Comparison of ENCODE assay signal across 16 cellular contexts in the genomic region with DNA sequence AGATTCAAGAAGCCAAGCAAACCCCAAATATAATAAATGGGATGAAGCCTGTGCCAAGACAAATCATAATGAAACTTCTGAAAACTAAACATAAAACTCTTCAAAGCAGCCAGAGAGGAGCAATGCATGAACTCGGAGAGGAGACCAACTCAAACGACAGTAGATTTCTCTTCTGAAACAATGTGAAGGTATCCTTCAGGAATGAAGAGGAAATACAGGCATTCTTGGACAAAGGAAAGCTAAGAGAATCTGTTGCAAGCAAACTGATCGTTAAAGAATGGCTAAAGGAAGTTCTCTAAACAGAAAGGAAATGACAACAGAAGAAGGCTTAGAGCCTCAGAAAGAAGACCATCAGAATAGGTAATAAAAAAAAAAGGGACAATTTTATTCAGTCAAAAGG. TPM values are rescaled to one million over a fixed set of nuclear protein-coding genes. Genes with fewer than 3 reads are reported as not detected.
A peak's percentile ranks its signal among the peaks of the same experiment; 100 is the strongest.
DNase-seq lines count a peak whose midpoint lies in the region; ATAC-seq and TF ChIP-seq lines count a peak whose summit lies in the region.
"Had no signal": no experiment of that assay in that cellular context is flagged by ENCODE, and none has a peak within 500 bp of the region (broad histone marks: within the 10 kb centered on the region; RNA-seq: fewer than 3 reads in every experiment).

No MANE protein-coding gene starts in this region.

- H3K27me3 ChIP-seq in SJSA1 (replicated peaks) (no peaks in the 10 kb centered on the region), fibroblast of lung (ENCODE audit: control insufficient read depth, insufficient read depth, low read length) (no peaks in the 10 kb centered on the region), vagina (no peaks in the 10 kb centered on the region)
- H3K27me3 ChIP-seq: right lobe of liver had no signal

- DNase-seq in natural killer cell treated with Interleukin-12 subunit alpha and Interleukin-12 subunit beta and Interleukin-15 and Interleukin-18, amount 100 ng/mL, for 72 hours (ENCODE audit: low spot score), result no peak
- DNase-seq in natural killer cell (no peak), SJSA1 (ENCODE audit: low read depth in 1 of 2, low spot score in 2 of 2) (no peak), fibroblast of lung (ENCODE audit: low read depth in 2 of 2) (peak in 1 of 2 donors; percentile 43), vagina (ENCODE audit: extremely low spot score in 2 of 2) (no peak)
- DNase-seq: activated naive CD4-positive, alpha-beta T cell treated with anti-CD3 and anti-CD28 coated beads for 36 hours; immature natural killer cell; NCI-H1694 treated with DMSO at 0.1 percent for 48 hours; NCI-H526; right lobe of liver; substantia nigra had no signal

- 0 out of 2 replicates have a peak overlapping the region, but pooled peaks have one; percentile 36 for H3K27ac ChIP-seq in SJSA1
- H3K27ac ChIP-seq in fibroblast of lung (ENCODE audit: insufficient read depth, low read length), result peak overlapping the region; percentile 12
- peak overlapping the region; percentile 6 for H3K27ac ChIP-seq in vagina
- H3K27ac ChIP-seq: C4-2B, right lobe of liver had no signal

- peaks cover 20 to 24% of the 10 kb centered on the region in 2 donors for H3K4me1 Mint-ChIP-seq in natural killer cell treated with Interleukin-12 subunit alpha and Interleukin-12 subunit beta and Interleukin-15 and Interleukin-18, amount 100 ng/mL, for 72 hours (ENCODE audit: low read depth in 2 of 2)
- H3K4me1 Mint-ChIP-seq in natural killer cell, result peaks cover 22 to 25% of the 10 kb centered on the region in 2 donors

- H3K36me3 ChIP-seq in SJSA1, result peaks cover 87% of the 10 kb centered on the region
- H3K36me3 ChIP-seq in fibroblast of lung (ENCODE audit: control insufficient read depth, insufficient read depth, low read length), result peaks cover 3% of the 10 kb centered on the region
- H3K36me3 ChIP-seq in vagina, result no peaks in the 10 kb centered on the region
- H3K36me3 ChIP-seq: right lobe of liver had no signal

- H3K36me3 Mint-ChIP-seq in natural killer cell treated with Interleukin-12 subunit alpha and Interleukin-12 subunit beta and Interleukin-15 and Interleukin-18, amount 100 ng/mL, for 72 hours, result peaks cover 10% of the 10 kb centered on the region
- H3K36me3 Mint-ChIP-seq in natural killer cell, result peaks cover 12% of the 10 kb centered on the region

- H3K9ac ChIP-seq in fibroblast of lung (ENCODE audit: insufficient read depth, low read length), result no peak overlapping the region

- TF ChIP-seq POLR2A in vagina (IDR thresholded peaks at IDR 0.05), result no peak

- H3K9me3 Mint-ChIP-seq in natural killer cell treated with Interleukin-12 subunit alpha and Interleukin-12 subunit beta and Interleukin-15 and Interleukin-18, amount 100 ng/mL, for 72 hours, result no peaks in the 10 kb centered on the region
- H3K9me3 Mint-ChIP-seq in natural killer cell, result no peaks in the 10 kb centered on the region
- H3K9me3 Mint-ChIP-seq: activated naive CD4-positive, alpha-beta T cell treated with anti-CD3 and anti-CD28 coated beads for 36 hours; immature natural killer cell had no signal

- peak overlapping the region; percentile 67 for H3K4me2 ChIP-seq in fibroblast of lung (ENCODE audit: extremely low read depth, insufficient read depth, low read length)

- peak overlapping the region; percentile 2 to 31 for H3K27ac Mint-ChIP-seq in natural killer cell treated with Interleukin-12 subunit alpha and Interleukin-12 subunit beta and Interleukin-15 and Interleukin-18, amount 100 ng/mL, for 72 hours
- H3K27ac Mint-ChIP-seq in natural killer cell, result no peak overlapping the region
- H3K27ac Mint-ChIP-seq: activated naive CD4-positive, alpha-beta T cell treated with anti-CD3 and anti-CD28 coated beads for 36 hours; immature natural killer cell had no signal

- H3K9me3 ChIP-seq in SJSA1 (replicated peaks) (no peaks in the 10 kb centered on the region), fibroblast of lung (ENCODE audit: control insufficient read depth, insufficient read depth, low read depth, low read length) (no peaks in the 10 kb centered on the region), vagina (no peaks in the 10 kb centered on the region)
- H3K9me3 ChIP-seq: right lobe of liver had no signal

- intact Hi-C loops in natural killer cell (cut with micrococcal nuclease) (no loop called here), vagina (cut with DNase I) (no loop called here)

- H3K4me1 ChIP-seq in SJSA1 (replicated peaks), result peaks cover 12% of the 10 kb centered on the region
- peaks cover 10% of the 10 kb centered on the region for H3K4me1 ChIP-seq in fibroblast of lung (ENCODE audit: control insufficient read depth, extremely low read depth, insufficient read depth, low read length)
- H3K4me1 ChIP-seq in vagina, result peaks cover 43% of the 10 kb centered on the region

- no peaks in the 10 kb centered on the region for H4K20me1 ChIP-seq in fibroblast of lung (ENCODE audit: control insufficient read depth, extremely low read depth, insufficient read depth, low read length)

- TF ChIP-seq CTCF in natural killer cell (IDR thresholded peaks at IDR 0.05) (no peak), fibroblast of lung (conservative IDR thresholded peaks at IDR 0.05 in 1 of 2, IDR thresholded peaks at IDR 0.05 in 1 of 2; ENCODE audit: low read depth in 1 of 2, low read length in 2 of 2) (no peak), vagina (IDR thresholded peaks at IDR 0.05) (no peak)

- H3K79me2 ChIP-seq in fibroblast of lung (ENCODE audit: control insufficient read depth, insufficient read depth, low read length), result peaks cover 95% of the 10 kb centered on the region

- H3K4me3 Mint-ChIP-seq in natural killer cell treated with Interleukin-12 subunit alpha and Interleukin-12 subunit beta and Interleukin-15 and Interleukin-18, amount 100 ng/mL, for 72 hours, result peak overlapping the region; percentile 66
- no peak overlapping the region for H3K4me3 Mint-ChIP-seq in natural killer cell
- H3K4me3 Mint-ChIP-seq: activated naive CD4-positive, alpha-beta T cell treated with anti-CD3 and anti-CD28 coated beads for 36 hours; immature natural killer cell had no signal

- no peaks in the 10 kb centered on the region for H3K27me3 Mint-ChIP-seq in natural killer cell treated with Interleukin-12 subunit alpha and Interleukin-12 subunit beta and Interleukin-15 and Interleukin-18, amount 100 ng/mL, for 72 hours
- H3K27me3 Mint-ChIP-seq in natural killer cell (ENCODE audit: low read depth in 2 of 2), result no peaks in the 10 kb centered on the region

- H2AFZ ChIP-seq in fibroblast of lung (ENCODE audit: low read length), result no peak overlapping the region

- ATAC-seq in natural killer cell treated with Interleukin-12 subunit alpha and Interleukin-12 subunit beta and Interleukin-15 and Interleukin-18, amount 100 ng/mL, for 72 hours, result no peak
- ATAC-seq in natural killer cell (no peak), HG03565 (IDR thresholded peaks at IDR 0.05; ENCODE audit: unreplicated experiment) (no peak), GM21526 (IDR thresholded peaks at IDR 0.05; ENCODE audit: low FRiP score, unreplicated experiment) (no peak), GM21528 (IDR thresholded peaks at IDR 0.05; ENCODE audit: low FRiP score, unreplicated experiment) (no peak)
- ATAC-seq: activated CD4-positive, CD25-positive, alpha-beta regulatory T cell treated with anti-CD3 and anti-CD28 coated beads, Interleukin-2, amount 50 U/mL, for 24 hours; right lobe of liver had no signal

- H3K4me3 ChIP-seq in SJSA1 (no peak overlapping the region), fibroblast of lung (replicated peaks in 1 of 4; ENCODE audit: control extremely low read depth in 1 of 4, insufficient read depth in 1 of 4, low read depth in 3 of 4, low read length in 4 of 4) (peak overlapping the region in 2 of 4 experiments; percentile 5 to 8), vagina (no peak overlapping the region)
- H3K4me3 ChIP-seq: right lobe of liver had no signal

RNA-seq across cellular contexts. Expression of a gene that starts 6.6 kb away (rescaled TPM):
- total RNA-seq in natural killer cell treated with Interleukin-12 subunit alpha and Interleukin-12 subunit beta and Interleukin-15 and Interleukin-18, amount 100 ng/mL, for 72 hours, result 10 to 100 TPM; 15.5 to 27.1 TPM
- 10 to 100 TPM; 12.6 to 20.2 (median 19.5) TPM for total RNA-seq in natural killer cell
- total RNA-seq in SJSA1 (2014; rRNA removed; shearing (Covaris generic)), result 16.3 and 31.2 TPM in 2 replicates
- total RNA-seq in fibroblast of lung, result 23.1 and 36.2 TPM in 2 replicates
- polyA plus RNA-seq in fibroblast of lung, result 119 and 137 TPM in 2 replicates
- 87.8 and 89.1 TPM in 2 replicates for polyA plus RNA-seq in fibroblast of lung (2012)
- polyA minus RNA-seq in fibroblast of lung (ENCODE audit: low replicate concordance), result 174 and 188 TPM in 2 replicates
- total RNA-seq in vagina, result 29.5 TPM

Comparison
In these comparisons a context has a peak if more than half of its experiments do, and no peak if none do; other contexts are left out.
1. H3K27ac Mint-ChIP-seq: peak in natural killer cell treated with Interleukin-12 subunit alpha and Interleukin-12 subunit beta and Interleukin-15 and Interleukin-18, amount 100 ng/mL, for 72 hours (2 of 2); none in natural killer cell (0 of 2).
2. Peak in every context shown above with its lines, with median percentiles within 50 percentile points of each other: H3K27ac ChIP-seq.